8 cellular contexts compared by ENCODE assay signal in the genomic region with DNA sequence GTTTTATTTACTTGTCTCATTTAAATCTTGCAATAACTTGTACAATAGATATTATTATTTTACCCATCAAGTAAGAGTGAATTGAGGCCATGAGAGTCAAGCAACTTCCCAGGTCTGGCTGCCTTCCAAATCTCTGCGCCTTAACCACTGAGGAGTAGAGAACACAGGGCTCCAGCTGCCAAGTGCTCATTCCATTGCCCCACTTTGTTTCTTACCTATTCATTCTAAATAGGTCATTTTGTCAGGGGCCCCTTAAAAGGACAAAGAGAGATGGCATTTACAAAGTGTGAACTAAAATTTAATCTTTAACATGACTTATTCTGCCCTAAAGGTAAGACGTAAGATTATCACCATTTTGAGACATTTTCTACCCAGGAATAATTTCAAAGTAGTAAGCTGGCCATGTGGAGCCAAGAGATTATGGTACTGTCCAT. TPM values are rescaled to one million over a fixed set of nuclear protein-coding genes. Genes with fewer than 3 reads are reported as not detected.
DNase-seq lines count a peak whose midpoint lies in the region; ATAC-seq and TF ChIP-seq lines count a peak whose summit lies in the region.

No MANE protein-coding gene starts in this region.

- H3K27me3 Mint-ChIP-seq in activated CD4-positive, alpha-beta memory T cell treated with anti-CD3 and anti-CD28 coated beads, Interleukin-2, amount 10 ng/mL, durations not matched to agents 7 days and 5 days, result no peaks in the 10 kb centered on the region
- no peaks in the 10 kb centered on the region for H3K27me3 Mint-ChIP-seq in nephron progenitor cell (ENCODE audit: low read depth, poor library complexity)

- H3K36me3 Mint-ChIP-seq in activated CD4-positive, alpha-beta memory T cell treated with anti-CD3 and anti-CD28 coated beads, Interleukin-2, amount 10 ng/mL, durations not matched to agents 7 days and 5 days (ENCODE audit: low read depth), result peaks cover 71% of the 10 kb centered on the region
- peaks cover 21% of the 10 kb centered on the region for H3K36me3 Mint-ChIP-seq in nephron progenitor cell (ENCODE audit: low read depth)

- H3K9me3 Mint-ChIP-seq in activated CD4-positive, alpha-beta memory T cell treated with anti-CD3 and anti-CD28 coated beads, Interleukin-2, amount 10 ng/mL, durations not matched to agents 7 days and 5 days, result no peaks in the 10 kb centered on the region
- H3K9me3 Mint-ChIP-seq in nephron progenitor cell, result no peaks in the 10 kb centered on the region

- TF ChIP-seq CTCF in LNCaP clone FGC (IDR thresholded peaks at IDR 0.05; ENCODE audit: control insufficient read depth, extremely low read depth, insufficient read depth) (no peak), fibroblast of pulmonary artery (IDR thresholded peaks at IDR 0.05; ENCODE audit: low read length, missing control alignments) (no peak), nephron progenitor cell (IDR thresholded peaks at IDR 0.05) (no peak), GM10248 (IDR thresholded peaks at IDR 0.05; ENCODE audit: control extremely low read depth, extremely low read depth, low read depth, missing control alignments) (no peak)

- POLR2A ChIA-PET in activated CD4-positive, alpha-beta memory T cell treated with anti-CD3 and anti-CD28 coated beads, Interleukin-2, amount 10 ng/mL, durations not matched to agents 7 days and 5 days (lab: Charles Lee), result interaction anchor here (1.0 to 2.6 kb wide), 5 partner anchors 9 to 105 kb away, joined by 3 to 14 read pairs (median 3); partner anchors contain the start of gene PIK3C2B
- POLR2A ChIA-PET in GM10248 (lab: Yijun Ruan, JAX), result interaction anchor here (0.9 to 1.8 kb wide), 4 partner anchors 10 to 100 kb away, joined by 3 to 7 read pairs (median 3); no protein-coding TSS in a partner anchor

- CTCF ChIA-PET in activated CD4-positive, alpha-beta memory T cell treated with anti-CD3 and anti-CD28 coated beads, Interleukin-2, amount 10 ng/mL, durations not matched to agents 7 days and 5 days (lab: Charles Lee), result interaction anchor here (0.7 to 4.9 kb wide), 9 partner anchors 10 to 99 kb away, joined by 3 to 87 read pairs (median 4); partner anchors contain the start of gene PIK3C2B
- CTCF ChIA-PET in GM10248 (lab: Yijun Ruan, JAX), result interaction anchor here (1.8 to 5.7 kb wide), 2 partner anchors 11 to 38 kb away, joined by 7 to 88 read pairs; no protein-coding TSS in a partner anchor

- H3K4me3 ChIP-seq in LNCaP clone FGC (ENCODE audit: low read depth, low read length) (peak overlapping the region; percentile 78), fibroblast of pulmonary artery (replicated peaks; ENCODE audit: low read depth, low read length) (peak overlapping the region; percentile 98)

- H3K27ac Mint-ChIP-seq in activated CD4-positive, alpha-beta memory T cell treated with anti-CD3 and anti-CD28 coated beads, Interleukin-2, amount 10 ng/mL, durations not matched to agents 7 days and 5 days, result peak overlapping the region; percentile 68
- H3K27ac Mint-ChIP-seq in nephron progenitor cell, result no peak overlapping the region

- ATAC-seq in GM19397 (IDR thresholded peaks at IDR 0.05; ENCODE audit: unreplicated experiment), result no peak

- H3K4me1 Mint-ChIP-seq in activated CD4-positive, alpha-beta memory T cell treated with anti-CD3 and anti-CD28 coated beads, Interleukin-2, amount 10 ng/mL, durations not matched to agents 7 days and 5 days, result peaks cover 35% of the 10 kb centered on the region
- peaks cover 38% of the 10 kb centered on the region for H3K4me1 Mint-ChIP-seq in nephron progenitor cell

- DNase-seq in DMS153 treated with DMSO at 0.1 percent for 48 hours (lab: John Stamatoyannopoulos, UW; ENCODE audit: unreplicated experiment) (peak; percentile 26), DMS153 (lab: John Stamatoyannopoulos, UW) (no peak), LNCaP clone FGC (ENCODE audit: low read depth) (no peak), fibroblast of pulmonary artery (ENCODE audit: low read depth) (peak; percentile 80), nephron progenitor cell (no peak), GM10248 (ENCODE audit: extremely low spot score) (no peak)
- no peak for DNase-seq in activated CD4-positive, alpha-beta memory T cell treated with anti-CD3 and anti-CD28 coated beads, Interleukin-2, amount 10 ng/mL, durations not matched to agents 7 days and 5 days

- peak overlapping the region; percentile 98 for H3K4me3 Mint-ChIP-seq in activated CD4-positive, alpha-beta memory T cell treated with anti-CD3 and anti-CD28 coated beads, Interleukin-2, amount 10 ng/mL, durations not matched to agents 7 days and 5 days
- peak overlapping the region; percentile 96 for H3K4me3 Mint-ChIP-seq in nephron progenitor cell

RNA-seq across cellular contexts. Expression of gene PPP1R15B, which starts 3.5 kb away (rescaled TPM):
- total RNA-seq in activated CD4-positive, alpha-beta memory T cell treated with anti-CD3 and anti-CD28 coated beads, Interleukin-2, amount 10 ng/mL, durations not matched to agents 7 days and 5 days, result 10 to 100 TPM; 76.0 to 76.1 TPM

RNA-seq across cellular contexts. Expression of gene PLEKHA6, which starts 48.4 kb away (rescaled TPM):
- total RNA-seq in activated CD4-positive, alpha-beta memory T cell treated with anti-CD3 and anti-CD28 coated beads, Interleukin-2, amount 10 ng/mL, durations not matched to agents 7 days and 5 days, result not detected

Comparison
In these comparisons a context has a peak if more than half of its experiments do, and no peak if none do; other contexts are left out.
1. DNase-seq: peak in DMS153 treated with DMSO at 0.1 percent for 48 hours (single experiment) and fibroblast of pulmonary artery (single experiment); none in DMS153 (single experiment), LNCaP clone FGC (single experiment), activated CD4-positive, alpha-beta memory T cell treated with anti-CD3 and anti-CD28 coated beads, Interleukin-2, amount 10 ng/mL, durations not matched to agents 7 days and 5 days (single experiment), nephron progenitor cell (single experiment) and GM10248 (single experiment).